ENCODE assay signal across 17 cellular contexts in genomic region chr2:105645031-105645940, GRCh38.
A peak's percentile ranks its signal among the peaks of the same experiment; 100 is the strongest.
DNase-seq lines count a peak whose midpoint lies in the region; ATAC-seq, FAIRE-seq and TF ChIP-seq lines count a peak whose summit lies in the region.
"Had no signal": no experiment of that assay in that cellular context is flagged by ENCODE, and none has a peak within 500 bp of the region (broad histone marks: within the 10 kb centered on the region; RNA-seq: fewer than 3 reads in every experiment).

No MANE protein-coding gene starts in this region.

- no peak for ATAC-seq in activated CD4-positive, alpha-beta T cell treated with anti-CD3 and anti-CD28 coated beads for 36 hours

- H3K27me3 Mint-ChIP-seq in activated CD4-positive, alpha-beta T cell treated with anti-CD3 and anti-CD28 coated beads, Interleukin-2, amount 10 ng/mL, durations not matched to agents 24 days and 14 days = peaks cover 31% of the 10 kb centered on the region
- H3K27me3 Mint-ChIP-seq in activated CD4-positive, alpha-beta T cell treated with anti-CD3 and anti-CD28 coated beads for 36 hours = no peaks in the 10 kb centered on the region

- intact Hi-C loops in activated CD4-positive, alpha-beta T cell treated with anti-CD3 and anti-CD28 coated beads, Interleukin-2, amount 10 ng/mL, durations not matched to agents 24 days and 14 days (cut with micrococcal nuclease) = no loop called here
- intact Hi-C loops in activated CD4-positive, alpha-beta T cell treated with anti-CD3 and anti-CD28 coated beads for 36 hours (cut with DNase I, micrococcal nuclease) = no loop called here
- intact Hi-C loops in head of caudate nucleus (cut with DNase I) = no loop called here

- H3K27me3 ChIP-seq in BE2C = no peaks in the 10 kb centered on the region
- H3K27me3 ChIP-seq: uterus had no signal

- no peaks in the 10 kb centered on the region for H3K4me1 Mint-ChIP-seq in activated CD4-positive, alpha-beta T cell treated with anti-CD3 and anti-CD28 coated beads, Interleukin-2, amount 10 ng/mL, durations not matched to agents 24 days and 14 days
- H3K4me1 Mint-ChIP-seq in activated CD4-positive, alpha-beta T cell treated with anti-CD3 and anti-CD28 coated beads for 36 hours = no peaks in the 10 kb centered on the region

- no peaks in the 10 kb centered on the region for H3K9me3 Mint-ChIP-seq in activated CD4-positive, alpha-beta T cell treated with anti-CD3 and anti-CD28 coated beads, Interleukin-2, amount 10 ng/mL, durations not matched to agents 24 days and 14 days
- H3K9me3 Mint-ChIP-seq in activated CD4-positive, alpha-beta T cell treated with anti-CD3 and anti-CD28 coated beads for 36 hours (ENCODE audit: low read depth) = peaks cover 1% of the 10 kb centered on the region

- POLR2A ChIA-PET in activated CD4-positive, alpha-beta T cell treated with anti-CD3 and anti-CD28 coated beads for 36 hours (lab: Charles Lee) = no interaction called here

- no peak for FAIRE-seq in urothelium cell line (lab: Jason Lieb, UNC)
- FAIRE-seq: D721Med had no signal

- DNase-seq in activated CD4-positive, alpha-beta T cell treated with anti-CD3 and anti-CD28 coated beads, Interleukin-2, amount 10 ng/mL, durations not matched to agents 24 days and 14 days = peak; percentile 47
- DNase-seq in activated CD4-positive, alpha-beta T cell treated with anti-CD3 and anti-CD28 coated beads for 36 hours = no peak
- peak in 26 of 42 donors; percentile 21 to 77 (median 38) for DNase-seq in head of caudate nucleus
- DNase-seq in urothelium cell line (ENCODE audit: low spot score) = no peak
- no peak for DNase-seq in BE2C
- DNase-seq in activated T-cell treated with anti-CD3 and anti-CD28 coated beads, Interleukin-2, amount 50 U/mL, for 48 hours = no peak
- DNase-seq: activated gamma-delta T cell; amniotic stem cell; effector CD8-positive, alpha-beta T cell; SHP77 treated with DMSO at 0.1 percent for 48 hours; stimulated activated CD4-positive, alpha-beta T cell treated with anti-CD3 and anti-CD28 coated beads, Interleukin-4, amount 100 ng/mL, for 24 hours; uterus had no signal

- H3K27ac ChIP-seq in VCaP (peak overlapping the region; percentile 59), temporal lobe (ENCODE audit: low read depth, low read length) (peak overlapping the region; percentile 28)
- H3K27ac ChIP-seq: uterus had no signal

- CTCF ChIA-PET in activated CD4-positive, alpha-beta T cell treated with anti-CD3 and anti-CD28 coated beads for 36 hours (lab: Charles Lee) = interaction anchor here (0.6 to 0.8 kb wide), 2 partner anchors 39 to 96 kb away, joined by 3 read pairs; no protein-coding TSS in a partner anchor

- H3K9me3 ChIP-seq in BE2C = no peaks in the 10 kb centered on the region
- H3K9me3 ChIP-seq: uterus had no signal

- no peaks in the 10 kb centered on the region for H3K4me1 ChIP-seq in BE2C
- H3K4me1 ChIP-seq: uterus had no signal

- no peaks in the 10 kb centered on the region for H3K36me3 Mint-ChIP-seq in activated CD4-positive, alpha-beta T cell treated with anti-CD3 and anti-CD28 coated beads, Interleukin-2, amount 10 ng/mL, durations not matched to agents 24 days and 14 days (ENCODE audit: low read depth)
- peaks cover under 1% of the 10 kb centered on the region for H3K36me3 Mint-ChIP-seq in activated CD4-positive, alpha-beta T cell treated with anti-CD3 and anti-CD28 coated beads for 36 hours (ENCODE audit: low read depth)

- no peak overlapping the region for H3K4me3 Mint-ChIP-seq in activated CD4-positive, alpha-beta T cell treated with anti-CD3 and anti-CD28 coated beads, Interleukin-2, amount 10 ng/mL, durations not matched to agents 24 days and 14 days
- no peak overlapping the region for H3K4me3 Mint-ChIP-seq in activated CD4-positive, alpha-beta T cell treated with anti-CD3 and anti-CD28 coated beads for 36 hours
- H3K4me3 Mint-ChIP-seq: B cell had no signal

- TF ChIP-seq CTCF in VCaP (conservative IDR thresholded peaks at IDR 0.05) = no peak
- no peak for TF ChIP-seq CTCF in BE2C (IDR thresholded peaks at IDR 0.05; ENCODE audit: low read depth, low read length)

- no peaks in the 10 kb centered on the region for H3K36me3 ChIP-seq in BE2C
- H3K36me3 ChIP-seq: uterus had no signal

- H3K27ac Mint-ChIP-seq in activated CD4-positive, alpha-beta T cell treated with anti-CD3 and anti-CD28 coated beads, Interleukin-2, amount 10 ng/mL, durations not matched to agents 24 days and 14 days = no peak overlapping the region
- H3K27ac Mint-ChIP-seq in activated CD4-positive, alpha-beta T cell treated with anti-CD3 and anti-CD28 coated beads for 36 hours = no peak overlapping the region
- H3K27ac Mint-ChIP-seq: B cell had no signal

- no peak overlapping the region for H3K4me3 ChIP-seq in BE2C (ENCODE audit: low read depth, low read length)
- H3K4me3 ChIP-seq: smooth muscle cell had no signal

Comparison
In these comparisons a context has a peak if more than half of its experiments do, and no peak if none do; other contexts are left out.
1. DNase-seq: peak in activated CD4-positive, alpha-beta T cell treated with anti-CD3 and anti-CD28 coated beads, Interleukin-2, amount 10 ng/mL, durations not matched to agents 24 days and 14 days (single experiment) and head of caudate nucleus (26 of 42); none in activated CD4-positive, alpha-beta T cell treated with anti-CD3 and anti-CD28 coated beads for 36 hours (single experiment), urothelium cell line (single experiment), BE2C (single experiment) and activated T-cell treated with anti-CD3 and anti-CD28 coated beads, Interleukin-2, amount 50 U/mL, for 48 hours (0 of 2).